17 cellular contexts compared by ENCODE assay signal in genomic region chr1:10271090-10271489, GRCh38.
"Had no signal": no experiment of that assay in that cellular context is flagged by ENCODE, and none has a peak within 500 bp of the region (broad histone marks: within the 10 kb centered on the region; RNA-seq: fewer than 3 reads in every experiment).

No MANE protein-coding gene starts in this region.

- H3K27me3 ChIP-seq: foreskin keratinocyte, stomach, transverse colon had no signal

- H3K9me3 ChIP-seq: stomach, thoracic aorta, transverse colon had no signal

- DNase-seq: dermis blood vessel endothelial cell; effector CD4-positive, alpha-beta T cell; endodermal cell; erythroblast; foreskin keratinocyte; head of caudate nucleus; hippocampal formation; natural killer cell; stimulated activated CD4-positive, alpha-beta T cell treated with anti-CD3 and anti-CD28 coated beads, Interleukin-2, amount 100 ng/mL, for 24 hours; stimulated activated CD4-positive, alpha-beta T cell treated with anti-CD3 and anti-CD28 coated beads, Interleukin-4, amount 100 ng/mL, for 4 hours; stimulated activated naive B cell treated with anti-CD40 and anti-IgM and Interleukin-4, amounts not matched to agents 10 μg/mL and 1 μg/mL and 100 μg/mL, for 72 hours; stomach; substantia nigra; transverse colon had no signal

- ATAC-seq: foreskin keratinocyte; natural killer cell; sciatic nerve; stimulated activated naive B cell treated with anti-CD40 and anti-IgM and Interleukin-4, amounts not matched to agents 10 μg/mL and 1 μg/mL and 100 μg/mL, for 72 hours had no signal

- H3K79me2 ChIP-seq: parathyroid adenoma had no signal

- H3K9ac ChIP-seq: parathyroid adenoma had no signal

- H3K27ac ChIP-seq: foreskin keratinocyte, parathyroid adenoma, stomach, thoracic aorta had no signal

- H3K4me3 ChIP-seq: stomach, thoracic aorta, transverse colon had no signal

- H2AFZ ChIP-seq: parathyroid adenoma had no signal

- H3K4me1 ChIP-seq: foreskin keratinocyte, parathyroid adenoma had no signal
